Comparison of ENCODE assay signal across 1 cellular context in genomic region chr2:189427872-189428271, GRCh38.
TF ChIP-seq lines count a peak whose summit lies in the region.

No MANE protein-coding gene starts in this region.

TF ChIP-seq in HepG2, 621 proteins besides CTCF, POLR2A, EP300 and RAD21 (continued from another document):
- TF ChIP-seq MTERF4 (CRISPR knock-in tag; IDR thresholded peaks at IDR 0.05) (no peak), XBP1 (CRISPR knock-in tag; IDR thresholded peaks at IDR 0.05) (no peak), ASH2L (IDR thresholded peaks at IDR 0.05; ENCODE audit: insufficient read length, low read depth, low read length) (no peak), NFYC (CRISPR knock-in tag; IDR thresholded peaks at IDR 0.05) (no peak), ZNF772 (CRISPR knock-in tag; IDR thresholded peaks at IDR 0.05) (no peak), NR2C2 (CRISPR knock-in tag; IDR thresholded peaks at IDR 0.05; ENCODE audit: borderline replicate concordance) (no peak), ZNF160 (CRISPR knock-in tag; IDR thresholded peaks at IDR 0.05) (no peak), ZNF12 (CRISPR knock-in tag; IDR thresholded peaks at IDR 0.05) (no peak), SNAPC2 (CRISPR knock-in tag; IDR thresholded peaks at IDR 0.05) (no peak), ZMYM2 (CRISPR knock-in tag; IDR thresholded peaks at IDR 0.05) (0 out of 2 replicates have a peak, but pooled peaks have one; percentile 31), SMAD1 (CRISPR knock-in tag; IDR thresholded peaks at IDR 0.05; ENCODE audit: borderline replicate concordance, low read depth) (no peak), ZBTB3 (CRISPR knock-in tag; IDR thresholded peaks at IDR 0.05; ENCODE audit: borderline replicate concordance, low read depth) (no peak), KDM1A (CRISPR knock-in tag; IDR thresholded peaks at IDR 0.05) (no peak), DDIT3 (CRISPR knock-in tag; IDR thresholded peaks at IDR 0.05) (no peak), HNF4A (CRISPR knock-in tag; IDR thresholded peaks at IDR 0.05) (peak; percentile 89), MAZ (IDR thresholded peaks at IDR 0.05; ENCODE audit: borderline replicate concordance, low read depth, low read length) (no peak), MAZ (CRISPR knock-in tag; IDR thresholded peaks at IDR 0.05; ENCODE audit: low read depth) (no peak), POGZ (CRISPR knock-in tag; IDR thresholded peaks at IDR 0.05) (no peak), CEBPB (IDR thresholded peaks at IDR 0.05; ENCODE audit: borderline replicate concordance, low read depth, low read length) (no peak), SOX6 (IDR thresholded peaks at IDR 0.05) (no peak), SOX6 (CRISPR knock-in tag; IDR thresholded peaks at IDR 0.05) (peak; percentile 58; the same call in 1 of the 2 replicates), ZNF784 (CRISPR knock-in tag; IDR thresholded peaks at IDR 0.05; ENCODE audit: borderline replicate concordance) (no peak)
- TF ChIP-seq, protein P1, sequence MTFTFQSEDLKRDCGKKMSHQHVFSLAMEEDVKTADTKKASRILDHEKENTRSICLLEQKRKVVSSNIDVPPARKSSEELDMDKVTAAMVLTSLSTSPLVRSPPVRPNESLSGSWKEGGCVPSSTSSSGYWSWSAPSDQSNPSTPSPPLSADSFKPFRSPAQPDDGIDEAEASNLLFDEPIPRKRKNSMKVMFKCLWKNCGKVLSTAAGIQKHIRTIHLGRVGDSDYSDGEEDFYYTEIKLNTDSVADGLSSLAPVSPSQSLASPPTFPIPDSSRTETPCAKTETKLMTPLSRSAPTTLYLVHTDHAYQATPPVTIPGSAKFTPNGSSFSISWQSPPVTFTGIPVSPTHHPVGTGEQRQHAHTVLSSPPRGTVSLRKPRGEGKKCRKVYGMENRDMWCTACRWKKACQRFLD (CRISPR knock-in tag; IDR thresholded peaks at IDR 0.05; ENCODE audit: borderline replicate concordance), result no peak
- TF ChIP-seq, protein P2, sequence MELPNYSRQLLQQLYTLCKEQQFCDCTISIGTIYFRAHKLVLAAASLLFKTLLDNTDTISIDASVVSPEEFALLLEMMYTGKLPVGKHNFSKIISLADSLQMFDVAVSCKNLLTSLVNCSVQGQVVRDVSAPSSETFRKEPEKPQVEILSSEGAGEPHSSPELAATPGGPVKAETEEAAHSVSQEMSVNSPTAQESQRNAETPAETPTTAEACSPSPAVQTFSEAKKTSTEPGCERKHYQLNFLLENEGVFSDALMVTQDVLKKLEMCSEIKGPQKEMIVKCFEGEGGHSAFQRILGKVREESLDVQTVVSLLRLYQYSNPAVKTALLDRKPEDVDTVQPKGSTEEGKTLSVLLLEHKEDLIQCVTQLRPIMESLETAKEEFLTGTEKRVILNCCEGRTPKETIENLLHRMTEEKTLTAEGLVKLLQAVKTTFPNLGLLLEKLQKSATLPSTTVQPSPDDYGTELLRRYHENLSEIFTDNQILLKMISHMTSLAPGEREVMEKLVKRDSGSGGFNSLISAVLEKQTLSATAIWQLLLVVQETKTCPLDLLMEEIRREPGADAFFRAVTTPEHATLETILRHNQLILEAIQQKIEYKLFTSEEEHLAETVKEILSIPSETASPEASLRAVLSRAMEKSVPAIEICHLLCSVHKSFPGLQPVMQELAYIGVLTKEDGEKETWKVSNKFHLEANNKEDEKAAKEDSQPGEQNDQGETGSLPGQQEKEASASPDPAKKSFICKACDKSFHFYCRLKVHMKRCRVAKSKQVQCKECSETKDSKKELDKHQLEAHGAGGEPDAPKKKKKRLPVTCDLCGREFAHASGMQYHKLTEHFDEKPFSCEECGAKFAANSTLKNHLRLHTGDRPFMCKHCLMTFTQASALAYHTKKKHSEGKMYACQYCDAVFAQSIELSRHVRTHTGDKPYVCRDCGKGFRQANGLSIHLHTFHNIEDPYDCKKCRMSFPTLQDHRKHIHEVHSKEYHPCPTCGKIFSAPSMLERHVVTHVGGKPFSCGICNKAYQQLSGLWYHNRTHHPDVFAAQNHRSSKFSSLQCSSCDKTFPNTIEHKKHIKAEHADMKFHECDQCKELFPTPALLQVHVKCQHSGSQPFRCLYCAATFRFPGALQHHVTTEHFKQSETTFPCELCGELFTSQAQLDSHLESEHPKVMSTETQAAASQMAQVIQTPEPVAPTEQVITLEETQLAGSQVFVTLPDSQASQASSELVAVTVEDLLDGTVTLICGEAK (IDR thresholded peaks at IDR 0.05), result no peak
- TF ChIP-seq, protein P2 (CRISPR knock-in tag; IDR thresholded peaks at IDR 0.05), result no peak
- TF ChIP-seq, protein P3, sequence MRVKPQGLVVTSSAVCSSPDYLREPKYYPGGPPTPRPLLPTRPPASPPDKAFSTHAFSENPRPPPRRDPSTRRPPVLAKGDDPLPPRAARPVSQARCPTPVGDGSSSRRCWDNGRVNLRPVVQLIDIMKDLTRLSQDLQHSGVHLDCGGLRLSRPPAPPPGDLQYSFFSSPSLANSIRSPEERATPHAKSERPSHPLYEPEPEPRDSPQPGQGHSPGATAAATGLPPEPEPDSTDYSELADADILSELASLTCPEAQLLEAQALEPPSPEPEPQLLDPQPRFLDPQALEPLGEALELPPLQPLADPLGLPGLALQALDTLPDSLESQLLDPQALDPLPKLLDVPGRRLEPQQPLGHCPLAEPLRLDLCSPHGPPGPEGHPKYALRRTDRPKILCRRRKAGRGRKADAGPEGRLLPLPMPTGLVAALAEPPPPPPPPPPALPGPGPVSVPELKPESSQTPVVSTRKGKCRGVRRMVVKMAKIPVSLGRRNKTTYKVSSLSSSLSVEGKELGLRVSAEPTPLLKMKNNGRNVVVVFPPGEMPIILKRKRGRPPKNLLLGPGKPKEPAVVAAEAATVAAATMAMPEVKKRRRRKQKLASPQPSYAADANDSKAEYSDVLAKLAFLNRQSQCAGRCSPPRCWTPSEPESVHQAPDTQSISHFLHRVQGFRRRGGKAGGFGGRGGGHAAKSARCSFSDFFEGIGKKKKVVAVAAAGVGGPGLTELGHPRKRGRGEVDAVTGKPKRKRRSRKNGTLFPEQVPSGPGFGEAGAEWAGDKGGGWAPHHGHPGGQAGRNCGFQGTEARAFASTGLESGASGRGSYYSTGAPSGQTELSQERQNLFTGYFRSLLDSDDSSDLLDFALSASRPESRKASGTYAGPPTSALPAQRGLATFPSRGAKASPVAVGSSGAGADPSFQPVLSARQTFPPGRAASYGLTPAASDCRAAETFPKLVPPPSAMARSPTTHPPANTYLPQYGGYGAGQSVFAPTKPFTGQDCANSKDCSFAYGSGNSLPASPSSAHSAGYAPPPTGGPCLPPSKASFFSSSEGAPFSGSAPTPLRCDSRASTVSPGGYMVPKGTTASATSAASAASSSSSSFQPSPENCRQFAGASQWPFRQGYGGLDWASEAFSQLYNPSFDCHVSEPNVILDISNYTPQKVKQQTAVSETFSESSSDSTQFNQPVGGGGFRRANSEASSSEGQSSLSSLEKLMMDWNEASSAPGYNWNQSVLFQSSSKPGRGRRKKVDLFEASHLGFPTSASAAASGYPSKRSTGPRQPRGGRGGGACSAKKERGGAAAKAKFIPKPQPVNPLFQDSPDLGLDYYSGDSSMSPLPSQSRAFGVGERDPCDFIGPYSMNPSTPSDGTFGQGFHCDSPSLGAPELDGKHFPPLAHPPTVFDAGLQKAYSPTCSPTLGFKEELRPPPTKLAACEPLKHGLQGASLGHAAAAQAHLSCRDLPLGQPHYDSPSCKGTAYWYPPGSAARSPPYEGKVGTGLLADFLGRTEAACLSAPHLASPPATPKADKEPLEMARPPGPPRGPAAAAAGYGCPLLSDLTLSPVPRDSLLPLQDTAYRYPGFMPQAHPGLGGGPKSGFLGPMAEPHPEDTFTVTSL (CRISPR knock-in tag; IDR thresholded peaks at IDR 0.05; ENCODE audit: borderline replicate concordance), result peak; percentile 27; the same call in 1 of the 2 replicates
TF ChIP-seq in HepG2: peak in this region for 17.
